In the genomic region with DNA sequence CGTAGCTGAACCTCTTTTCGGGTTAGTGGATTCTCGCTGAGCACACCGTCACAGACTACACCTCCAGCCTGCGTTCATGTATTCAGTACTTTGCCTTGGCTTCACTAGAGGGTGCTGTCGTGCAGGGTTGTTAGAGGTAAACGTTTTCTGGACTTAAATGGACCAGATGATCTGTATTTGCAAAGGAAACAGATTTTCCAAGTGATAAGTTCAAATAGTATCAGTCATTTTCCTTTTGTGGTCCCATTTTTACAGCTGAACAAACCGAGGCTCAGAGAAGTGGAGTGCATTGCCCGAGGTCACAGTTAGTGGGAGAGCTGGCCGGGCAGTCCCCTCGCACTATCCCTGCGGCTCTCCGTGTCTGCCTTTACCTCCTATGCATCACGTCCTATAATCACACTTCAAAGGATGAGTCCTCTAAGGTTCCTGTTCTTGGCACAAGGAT, we compare ENCODE assay signal across 8 cellular contexts.
DNase-seq lines count a peak whose midpoint lies in the region; ATAC-seq, FAIRE-seq and TF ChIP-seq lines count a peak whose summit lies in the region.

No MANE protein-coding gene starts in this region.

- H2AFZ ChIP-seq in HepG2 (ENCODE audit: low read length): no peak overlapping the region

- POLR2A ChIA-PET in HepG2 (lab: Yijun Ruan, JAX): no interaction called here

- TF ChIP-seq EP300 in HepG2 (IDR thresholded peaks at IDR 0.05; ENCODE audit: low read depth in 2 of 2, low read length in 2 of 2) (no peak), HepG2 (CRISPR knock-in tag; IDR thresholded peaks at IDR 0.05; ENCODE audit: borderline replicate concordance) (no peak)

- H3K4me1 ChIP-seq in HepG2 (ENCODE audit: insufficient read depth, low read length): peaks cover 70% of the 10 kb centered on the region

- H3K27ac ChIP-seq in caudate nucleus (ENCODE audit: low read depth, low read length): peak overlapping the region; percentile 50
- H3K27ac ChIP-seq in HepG2 (ENCODE audit: extremely low read length, insufficient read depth, low read length): peak overlapping the region; percentile 31

- no peaks in the 10 kb centered on the region for H3K9me3 ChIP-seq in HepG2 (ENCODE audit: low read length)

- intact Hi-C loops in HepG2 (cut with micrococcal nuclease; ENCODE audit: unreplicated experiment): loop anchor here (10.0 kb wide), 1 partner anchor 479 kb away; no protein-coding TSS in a partner anchor

- peaks cover 14 to 38% of the 10 kb centered on the region in 2 experiments for H3K36me3 ChIP-seq in HepG2 (replicated peaks in 1 of 2; ENCODE audit: control insufficient read depth in 1 of 2, insufficient read depth in 2 of 2, low read length in 2 of 2)

- H3K4me2 ChIP-seq in HepG2 (ENCODE audit: low read depth, low read length): peak overlapping the region; percentile 6; the same call in 1 of the 2 replicates

- no TSS peak for BruUV-seq in HepG2 (replicated peaks; lab: Mats Ljungman, UMichigan)

- FAIRE-seq in HepG2 (lab: Jason Lieb, UNC): peak; percentile 66

- TF ChIP-seq CTCF in AG09319 (IDR thresholded peaks at IDR 0.05; ENCODE audit: low read depth, low read length) (peak; percentile 69), LNCaP clone FGC (IDR thresholded peaks at IDR 0.05; ENCODE audit: control insufficient read depth, extremely low read depth, insufficient read depth) (peak; percentile 73), HepG2 (CRISPR knock-in tag; IDR thresholded peaks at IDR 0.05) (peak; percentile 87)

- DNase-seq in AG09319 (ENCODE audit: extremely low read depth, low read depth): no peak
- peak; percentile 70 for DNase-seq in LNCaP clone FGC (ENCODE audit: low read depth)
- peak; percentile 15 to 44 (median 25) for DNase-seq in activated CD4-positive, CD25-positive, alpha-beta regulatory T cell (lab: John Stamatoyannopoulos, UW)
- peak in 25 of 61 donors; percentile 8 to 69 (median 33) for DNase-seq in caudate nucleus (lab: John Stamatoyannopoulos, UW)
- DNase-seq in HepG2 (ENCODE audit: low spot score): peak; percentile 71
- peak; percentile 19 to 50 for DNase-seq in stimulated activated CD8-positive, alpha-beta memory T cell treated with anti-CD3 and anti-CD28 coated beads, Interleukin-15, amount 100 ng/mL, for 4 hours (ENCODE audit: low read depth in 2 of 2)
- DNase-seq in NCI-H1092 (lab: John Stamatoyannopoulos, UW): no peak

- no peaks in the 10 kb centered on the region for H3K27me3 ChIP-seq in HepG2 (ENCODE audit: control insufficient read depth in 1 of 2, insufficient read depth in 2 of 2, low read length in 2 of 2)

- peak; percentile 47; the same call in 1 of the 2 replicates for TF ChIP-seq RAD21 in HepG2 (CRISPR knock-in tag; IDR thresholded peaks at IDR 0.05)

- 64% methylated on average over 14 of the region's 14 CpGs for WGBS in HepG2 (ENCODE audit: low lambda C conversion rate)

- H3K4me3 ChIP-seq in LNCaP clone FGC (ENCODE audit: low read depth, low read length) (no peak overlapping the region), HepG2 (replicated peaks in 1 of 3; ENCODE audit: insufficient read depth in 1 of 3, low read depth in 2 of 3, low read length in 3 of 3) (no peak overlapping the region)

- H3K9ac ChIP-seq in HepG2 (ENCODE audit: insufficient read depth, low read depth, low read length): no peak overlapping the region

- peak; percentile 56 for ATAC-seq in GM19463 (IDR thresholded peaks at IDR 0.05; ENCODE audit: unreplicated experiment)
- peak; percentile 80 for ATAC-seq in HepG2

- peaks cover 51% of the 10 kb centered on the region for H4K20me1 ChIP-seq in HepG2 (ENCODE audit: insufficient read depth, low read length)

- in situ Hi-C loops in HepG2 (cut with HindIII; ENCODE audit: extremely low pct_ligation_motif_present, low pct_unique_long_range_greater_than_20kb): no loop called here

- CTCF ChIA-PET in HepG2 (lab: Yijun Ruan, JAX; ENCODE audit: low intra/inter-chr PET ratio, low total read pairs): interaction anchor here (0.9 to 1.4 kb wide), 4 partner anchors 53 to 405 kb away, joined by 3 to 9 read pairs (median 3); no protein-coding TSS in a partner anchor

- no peak for TF ChIP-seq POLR2A in HepG2 (IDR thresholded peaks at IDR 0.05; ENCODE audit: insufficient read depth in 1 of 2, low read depth in 2 of 2, low read length in 2 of 2)

- H3K79me2 ChIP-seq in HepG2 (ENCODE audit: insufficient read depth, low read length): peaks cover 86% of the 10 kb centered on the region

TF ChIP-seq in HepG2, 621 proteins besides CTCF, POLR2A, EP300 and RAD21 (continues in another document):
- TF ChIP-seq MATR3 (CRISPR knock-in tag; IDR thresholded peaks at IDR 0.05): no peak
- peak; percentile 13; the same call in 1 of the 2 replicates for TF ChIP-seq HOXA3 (CRISPR knock-in tag; IDR thresholded peaks at IDR 0.05)
- TF ChIP-seq ZNF224 (CRISPR knock-in tag; IDR thresholded peaks at IDR 0.05): 0 out of 2 replicates have a peak, but pooled peaks have one; percentile 31
- TF ChIP-seq, protein P1, sequence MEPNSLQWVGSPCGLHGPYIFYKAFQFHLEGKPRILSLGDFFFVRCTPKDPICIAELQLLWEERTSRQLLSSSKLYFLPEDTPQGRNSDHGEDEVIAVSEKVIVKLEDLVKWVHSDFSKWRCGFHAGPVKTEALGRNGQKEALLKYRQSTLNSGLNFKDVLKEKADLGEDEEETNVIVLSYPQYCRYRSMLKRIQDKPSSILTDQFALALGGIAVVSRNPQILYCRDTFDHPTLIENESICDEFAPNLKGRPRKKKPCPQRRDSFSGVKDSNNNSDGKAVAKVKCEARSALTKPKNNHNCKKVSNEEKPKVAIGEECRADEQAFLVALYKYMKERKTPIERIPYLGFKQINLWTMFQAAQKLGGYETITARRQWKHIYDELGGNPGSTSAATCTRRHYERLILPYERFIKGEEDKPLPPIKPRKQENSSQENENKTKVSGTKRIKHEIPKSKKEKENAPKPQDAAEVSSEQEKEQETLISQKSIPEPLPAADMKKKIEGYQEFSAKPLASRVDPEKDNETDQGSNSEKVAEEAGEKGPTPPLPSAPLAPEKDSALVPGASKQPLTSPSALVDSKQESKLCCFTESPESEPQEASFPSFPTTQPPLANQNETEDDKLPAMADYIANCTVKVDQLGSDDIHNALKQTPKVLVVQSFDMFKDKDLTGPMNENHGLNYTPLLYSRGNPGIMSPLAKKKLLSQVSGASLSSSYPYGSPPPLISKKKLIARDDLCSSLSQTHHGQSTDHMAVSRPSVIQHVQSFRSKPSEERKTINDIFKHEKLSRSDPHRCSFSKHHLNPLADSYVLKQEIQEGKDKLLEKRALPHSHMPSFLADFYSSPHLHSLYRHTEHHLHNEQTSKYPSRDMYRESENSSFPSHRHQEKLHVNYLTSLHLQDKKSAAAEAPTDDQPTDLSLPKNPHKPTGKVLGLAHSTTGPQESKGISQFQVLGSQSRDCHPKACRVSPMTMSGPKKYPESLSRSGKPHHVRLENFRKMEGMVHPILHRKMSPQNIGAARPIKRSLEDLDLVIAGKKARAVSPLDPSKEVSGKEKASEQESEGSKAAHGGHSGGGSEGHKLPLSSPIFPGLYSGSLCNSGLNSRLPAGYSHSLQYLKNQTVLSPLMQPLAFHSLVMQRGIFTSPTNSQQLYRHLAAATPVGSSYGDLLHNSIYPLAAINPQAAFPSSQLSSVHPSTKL (CRISPR knock-in tag; IDR thresholded peaks at IDR 0.05): peak; percentile 40
- TF ChIP-seq ZNF614 (CRISPR knock-in tag; IDR thresholded peaks at IDR 0.05; ENCODE audit: borderline replicate concordance): peak; percentile 41; the same call in 1 of the 2 replicates
- peak; percentile 48; the same call in 1 of the 2 replicates for TF ChIP-seq TSC22D2 (CRISPR knock-in tag; IDR thresholded peaks at IDR 0.05; ENCODE audit: borderline replicate concordance)
- no peak for TF ChIP-seq SP5 (CRISPR knock-in tag; IDR thresholded peaks at IDR 0.05; ENCODE audit: borderline replicate concordance, low read depth)
- TF ChIP-seq, protein P2, sequence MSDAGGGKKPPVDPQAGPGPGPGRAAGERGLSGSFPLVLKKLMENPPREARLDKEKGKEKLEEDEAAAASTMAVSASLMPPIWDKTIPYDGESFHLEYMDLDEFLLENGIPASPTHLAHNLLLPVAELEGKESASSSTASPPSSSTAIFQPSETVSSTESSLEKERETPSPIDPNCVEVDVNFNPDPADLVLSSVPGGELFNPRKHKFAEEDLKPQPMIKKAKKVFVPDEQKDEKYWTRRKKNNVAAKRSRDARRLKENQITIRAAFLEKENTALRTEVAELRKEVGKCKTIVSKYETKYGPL (CRISPR knock-in tag; IDR thresholded peaks at IDR 0.05): no peak
- TF ChIP-seq SALL1 (CRISPR knock-in tag; IDR thresholded peaks at IDR 0.05): peak; percentile 49; the same call in 1 of the 2 replicates
- TF ChIP-seq, protein P3, sequence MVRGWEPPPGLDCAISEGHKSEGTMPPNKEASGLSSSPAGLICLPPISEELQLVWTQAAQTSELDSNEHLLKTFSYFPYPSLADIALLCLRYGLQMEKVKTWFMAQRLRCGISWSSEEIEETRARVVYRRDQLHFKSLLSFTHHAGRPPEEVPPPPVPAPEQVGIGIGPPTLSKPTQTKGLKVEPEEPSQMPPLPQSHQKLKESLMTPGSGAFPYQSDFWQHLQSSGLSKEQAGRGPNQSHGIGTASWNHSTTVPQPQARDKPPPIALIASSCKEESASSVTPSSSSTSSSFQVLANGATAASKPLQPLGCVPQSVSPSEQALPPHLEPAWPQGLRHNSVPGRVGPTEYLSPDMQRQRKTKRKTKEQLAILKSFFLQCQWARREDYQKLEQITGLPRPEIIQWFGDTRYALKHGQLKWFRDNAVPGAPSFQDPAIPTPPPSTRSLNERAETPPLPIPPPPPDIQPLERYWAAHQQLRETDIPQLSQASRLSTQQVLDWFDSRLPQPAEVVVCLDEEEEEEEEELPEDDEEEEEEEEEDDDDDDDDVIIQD (CRISPR knock-in tag; IDR thresholded peaks at IDR 0.05; ENCODE audit: low read depth): peak; percentile 92
- peak; percentile 36; the same call in 1 of the 2 replicates for TF ChIP-seq FOXK1 (CRISPR knock-in tag; IDR thresholded peaks at IDR 0.05; ENCODE audit: borderline replicate concordance, low read depth)
- peak; percentile 20; the same call in 1 of the 2 replicates for TF ChIP-seq FOXA3 (CRISPR knock-in tag; IDR thresholded peaks at IDR 0.05)
- TF ChIP-seq GFI1 (CRISPR knock-in tag; IDR thresholded peaks at IDR 0.05; ENCODE audit: borderline replicate concordance): 0 out of 2 replicates have a peak, but pooled peaks have one; percentile 45
- TF ChIP-seq TBX2 (CRISPR knock-in tag; IDR thresholded peaks at IDR 0.05; ENCODE audit: borderline replicate concordance): peak; percentile 34; the same call in 1 of the 2 replicates
- TF ChIP-seq ATF5 (CRISPR knock-in tag; IDR thresholded peaks at IDR 0.05; ENCODE audit: low read depth): no peak
- 0 out of 2 replicates have a peak, but pooled peaks have one; percentile 31 for TF ChIP-seq NFKBIZ (CRISPR knock-in tag; IDR thresholded peaks at IDR 0.05)
- peak; percentile 81 for TF ChIP-seq ZMYM4 (CRISPR knock-in tag; IDR thresholded peaks at IDR 0.05)

Comparison
In these comparisons a context has a peak if more than half of its experiments do, and no peak if none do; other contexts are left out.
1. DNase-seq: peak in LNCaP clone FGC (single experiment), activated CD4-positive, CD25-positive, alpha-beta regulatory T cell (4 of 4), HepG2 (single experiment) and stimulated activated CD8-positive, alpha-beta memory T cell treated with anti-CD3 and anti-CD28 coated beads, Interleukin-15, amount 100 ng/mL, for 4 hours (2 of 2); none in AG09319 (single experiment) and NCI-H1092 (single experiment).
2. Peak in every context shown above with its lines, with median percentiles within 50 percentile points of each other: CTCF ChIP-seq.